1 cellular context compared by ENCODE assay signal in the genomic region with DNA sequence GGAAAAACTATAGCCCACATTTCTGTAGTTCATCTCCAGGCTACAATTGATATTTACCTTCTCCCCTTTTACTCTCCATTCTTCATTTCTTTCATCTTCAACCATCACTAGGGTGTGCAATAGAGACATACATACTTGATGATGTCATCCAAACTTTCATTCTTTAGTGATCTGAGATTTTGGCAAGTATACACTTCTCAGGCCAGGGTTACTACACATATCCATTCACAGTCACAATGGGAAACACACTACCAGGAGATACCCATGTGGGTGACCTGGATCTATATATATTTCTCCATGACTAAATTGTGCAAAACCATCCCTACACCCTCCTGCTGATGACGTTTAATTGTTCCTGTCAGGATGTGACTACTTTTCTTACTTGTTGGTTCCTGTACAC.
TF ChIP-seq lines count a peak whose summit lies in the region.

No MANE protein-coding gene starts in this region.

TF ChIP-seq in SK-N-SH treated with all-trans-retinoic acid at 6 μM for 48 hours, 23 proteins besides CTCF, POLR2A, EP300 and RAD21 (continued from another document):
- no peak for TF ChIP-seq CSDC2 (CRISPR knock-in tag; IDR thresholded peaks at IDR 0.05)
- TF ChIP-seq ZFP3 (CRISPR knock-in tag; IDR thresholded peaks at IDR 0.05) = no peak
- no peak for TF ChIP-seq TSHZ2 (CRISPR knock-in tag; IDR thresholded peaks at IDR 0.05)
- no peak for TF ChIP-seq GLIS3 (CRISPR knock-in tag; IDR thresholded peaks at IDR 0.05)
- TF ChIP-seq ZFP30 (CRISPR knock-in tag; IDR thresholded peaks at IDR 0.05) = no peak
- TF ChIP-seq BACH2 (CRISPR knock-in tag; IDR thresholded peaks at IDR 0.05; ENCODE audit: borderline replicate concordance) = no peak
- TF ChIP-seq ISL1 (CRISPR knock-in tag; IDR thresholded peaks at IDR 0.05) = no peak
